Comparison of ENCODE assay signal across 14 cellular contexts in genomic region chr4:177093964-177094363, GRCh38.
"Had no signal": no experiment of that assay in that cellular context is flagged by ENCODE, and none has a peak within 500 bp of the region (broad histone marks: within the 10 kb centered on the region; RNA-seq: fewer than 3 reads in every experiment).

No MANE protein-coding gene starts in this region.

- DNase-seq: activated naive CD4-positive, alpha-beta T cell; activated T-cell treated with anti-CD3 and anti-CD28 coated beads for 4 hours; dermis blood vessel endothelial cell; effector memory CD8-positive, alpha-beta T cell; left lung; naive thymus-derived CD4-positive, alpha-beta T cell; stimulated activated CD4-positive, alpha-beta T cell treated with anti-CD3 and anti-CD28 coated beads, Interleukin-4, amount 100 ng/mL, for 24 hours; stimulated activated naive CD4-positive, alpha-beta T cell; T-helper 9 cell; tibial artery had no signal

- ATAC-seq: activated CD4-positive, CD25-positive, alpha-beta regulatory T cell treated with anti-CD3 and anti-CD28 coated beads, Interleukin-2, amount 50 U/mL, for 24 hours; effector memory CD8-positive, alpha-beta T cell; left lung; naive thymus-derived CD4-positive, alpha-beta T cell had no signal

- H3K27ac ChIP-seq: ascending aorta, left lung, neutrophil, skin epidermis, tibial artery had no signal

- H3K4me1 ChIP-seq: ascending aorta, left lung, tibial artery had no signal

- H3K4me3 ChIP-seq: ascending aorta, left lung, skin epidermis, tibial artery had no signal

- H3K9me3 ChIP-seq: ascending aorta, left lung, neutrophil, tibial artery had no signal

- H3K36me3 ChIP-seq: ascending aorta, left lung, neutrophil, tibial artery had no signal

- H3K27me3 ChIP-seq: ascending aorta, left lung, neutrophil, tibial artery had no signal
